Comparison of ENCODE assay signal across 14 cellular contexts in genomic region chr5:167916706-167917105, GRCh38.
DNase-seq lines count a peak whose midpoint lies in the region; ATAC-seq, FAIRE-seq and TF ChIP-seq lines count a peak whose summit lies in the region.
"Had no signal": no experiment of that assay in that cellular context is flagged by ENCODE, and none has a peak within 500 bp of the region (broad histone marks: within the 10 kb centered on the region; RNA-seq: fewer than 3 reads in every experiment).

No MANE protein-coding gene starts in this region.

- peak overlapping the region; percentile 52 for H3K9ac ChIP-seq in astrocyte (ENCODE audit: low read length)

- H3K36me3 ChIP-seq in H7 (replicated peaks; ENCODE audit: control insufficient read depth, insufficient read depth, low read length) (no peaks in the 10 kb centered on the region), astrocyte (ENCODE audit: insufficient read depth, low read length) (no peaks in the 10 kb centered on the region), sigmoid colon (no peaks in the 10 kb centered on the region)
- H3K36me3 ChIP-seq: stomach had no signal

- no peaks in the 10 kb centered on the region for H4K20me1 ChIP-seq in astrocyte (ENCODE audit: insufficient read depth, low read length)

- H3K9me3 Mint-ChIP-seq in astrocyte (ENCODE audit: unreplicated experiment), result peaks cover 8% of the 10 kb centered on the region
- H3K9me3 Mint-ChIP-seq: CD8-positive, alpha-beta T cell had no signal

- H3K27me3 Mint-ChIP-seq in astrocyte (ENCODE audit: low read depth, unreplicated experiment), result no peaks in the 10 kb centered on the region
- H3K27me3 Mint-ChIP-seq: activated naive CD8-positive, alpha-beta T cell treated with anti-CD3 and anti-CD28 coated beads, Interleukin-2, amount 50 U/mL, for 24 hours had no signal

- no peak overlapping the region for H3K4me3 ChIP-seq in H7 (ENCODE audit: insufficient read depth, low read depth, low read length)
- no peak overlapping the region for H3K4me3 ChIP-seq in astrocyte (ENCODE audit: insufficient read depth, low read depth, low read length)
- H3K4me3 ChIP-seq in sigmoid colon, result no peak overlapping the region
- H3K4me3 ChIP-seq: stomach had no signal

- no peak overlapping the region for H3K4me3 Mint-ChIP-seq in astrocyte (ENCODE audit: unreplicated experiment)
- H3K4me3 Mint-ChIP-seq: activated naive CD8-positive, alpha-beta T cell treated with anti-CD3 and anti-CD28 coated beads, Interleukin-2, amount 50 U/mL, for 24 hours; CD8-positive, alpha-beta T cell had no signal

- H3K9me3 ChIP-seq in astrocyte (ENCODE audit: insufficient read depth, low read depth, low read length) (no peaks in the 10 kb centered on the region), sigmoid colon (no peaks in the 10 kb centered on the region)

- H3K4me2 ChIP-seq in astrocyte (ENCODE audit: low read length), result peak overlapping the region; percentile 70

- H3K4me1 ChIP-seq in astrocyte (ENCODE audit: insufficient read depth, low read length) (peaks cover 12% of the 10 kb centered on the region), sigmoid colon (no peaks in the 10 kb centered on the region)
- H3K4me1 ChIP-seq: stomach had no signal

- TF ChIP-seq CTCF in astrocyte (IDR thresholded peaks at IDR 0.05; ENCODE audit: insufficient read depth, low read depth, low read length), result no peak
- TF ChIP-seq CTCF in sigmoid colon (IDR thresholded peaks at IDR 0.05), result no peak

- no peaks in the 10 kb centered on the region for H3K79me2 ChIP-seq in astrocyte (ENCODE audit: insufficient read depth, low read length)

- H3K27ac ChIP-seq in astrocyte (ENCODE audit: low read depth, low read length) (peak overlapping the region; percentile 69), sigmoid colon (no peak overlapping the region)
- H3K27ac ChIP-seq: stomach had no signal

- no peak overlapping the region for H2AFZ ChIP-seq in astrocyte (ENCODE audit: low read depth, low read length)

- 38 to 42% methylated on average over 4 of the region's 4 CpGs for WGBS in sigmoid colon, 2 donors

- H3K36me3 Mint-ChIP-seq in astrocyte (ENCODE audit: low read depth, unreplicated experiment), result peaks cover 9% of the 10 kb centered on the region
- H3K36me3 Mint-ChIP-seq: CD8-positive, alpha-beta T cell had no signal

- H3K27ac Mint-ChIP-seq in astrocyte (ENCODE audit: unreplicated experiment), result peak overlapping the region; percentile 86
- H3K27ac Mint-ChIP-seq: activated naive CD8-positive, alpha-beta T cell treated with anti-CD3 and anti-CD28 coated beads, Interleukin-2, amount 50 U/mL, for 24 hours; CD8-positive, alpha-beta T cell had no signal

- FAIRE-seq in astrocyte (lab: Jason Lieb, UNC), result no peak
- FAIRE-seq: frontal cortex had no signal

- TF ChIP-seq EP300 in sigmoid colon (IDR thresholded peaks at IDR 0.05), result no peak

- intact Hi-C loops in sigmoid colon (cut with DNase I), result no loop called here

- H3K27me3 ChIP-seq in H7 (ENCODE audit: control insufficient read depth, insufficient read depth, low read length), result no peaks in the 10 kb centered on the region
- H3K27me3 ChIP-seq in astrocyte (ENCODE audit: insufficient read depth, low read length), result no peaks in the 10 kb centered on the region
- H3K27me3 ChIP-seq in sigmoid colon, result no peaks in the 10 kb centered on the region
- H3K27me3 ChIP-seq: stomach had no signal

- DNase-seq in H7 (peak; percentile 17), astrocyte (ENCODE audit: low read depth) (peak; percentile 85), iPS-NIHi7 (ENCODE audit: extremely low spot score) (peak; percentile 27), sigmoid colon (peak; percentile 71), cerebellar cortex (ENCODE audit: low spot score) (no peak), retina (no peak), NCI-H748 treated with DMSO at 0.1 percent for 48 hours (lab: John Stamatoyannopoulos, UW) (no peak)
- DNase-seq: activated naive CD8-positive, alpha-beta T cell treated with anti-CD3 and anti-CD28 coated beads, Interleukin-2, amount 50 U/mL, for 24 hours; CD8-positive, alpha-beta T cell; dermis blood vessel endothelial cell; SHP77 treated with DMSO at 0.1 percent for 48 hours; stomach had no signal

- no peak for TF ChIP-seq POLR2A in sigmoid colon (IDR thresholded peaks at IDR 0.05)

- H3K4me1 Mint-ChIP-seq in astrocyte (ENCODE audit: low read depth, unreplicated experiment), result peaks cover 42% of the 10 kb centered on the region
- H3K4me1 Mint-ChIP-seq: activated naive CD8-positive, alpha-beta T cell treated with anti-CD3 and anti-CD28 coated beads, Interleukin-2, amount 50 U/mL, for 24 hours had no signal

- ATAC-seq in GM19467 (IDR thresholded peaks at IDR 0.05; ENCODE audit: unreplicated experiment), result no peak
- ATAC-seq: activated naive CD8-positive, alpha-beta T cell treated with anti-CD3 and anti-CD28 coated beads, Interleukin-2, amount 50 U/mL, for 24 hours; CD8-positive, alpha-beta T cell had no signal

Comparison
In these comparisons a context has a peak if more than half of its experiments do, and no peak if none do; other contexts are left out.
1. DNase-seq: peak in H7 (single experiment), astrocyte (single experiment), iPS-NIHi7 (single experiment) and sigmoid colon (single experiment); none in cerebellar cortex (single experiment), retina (single experiment) and NCI-H748 treated with DMSO at 0.1 percent for 48 hours (single experiment).